In the genomic region with DNA sequence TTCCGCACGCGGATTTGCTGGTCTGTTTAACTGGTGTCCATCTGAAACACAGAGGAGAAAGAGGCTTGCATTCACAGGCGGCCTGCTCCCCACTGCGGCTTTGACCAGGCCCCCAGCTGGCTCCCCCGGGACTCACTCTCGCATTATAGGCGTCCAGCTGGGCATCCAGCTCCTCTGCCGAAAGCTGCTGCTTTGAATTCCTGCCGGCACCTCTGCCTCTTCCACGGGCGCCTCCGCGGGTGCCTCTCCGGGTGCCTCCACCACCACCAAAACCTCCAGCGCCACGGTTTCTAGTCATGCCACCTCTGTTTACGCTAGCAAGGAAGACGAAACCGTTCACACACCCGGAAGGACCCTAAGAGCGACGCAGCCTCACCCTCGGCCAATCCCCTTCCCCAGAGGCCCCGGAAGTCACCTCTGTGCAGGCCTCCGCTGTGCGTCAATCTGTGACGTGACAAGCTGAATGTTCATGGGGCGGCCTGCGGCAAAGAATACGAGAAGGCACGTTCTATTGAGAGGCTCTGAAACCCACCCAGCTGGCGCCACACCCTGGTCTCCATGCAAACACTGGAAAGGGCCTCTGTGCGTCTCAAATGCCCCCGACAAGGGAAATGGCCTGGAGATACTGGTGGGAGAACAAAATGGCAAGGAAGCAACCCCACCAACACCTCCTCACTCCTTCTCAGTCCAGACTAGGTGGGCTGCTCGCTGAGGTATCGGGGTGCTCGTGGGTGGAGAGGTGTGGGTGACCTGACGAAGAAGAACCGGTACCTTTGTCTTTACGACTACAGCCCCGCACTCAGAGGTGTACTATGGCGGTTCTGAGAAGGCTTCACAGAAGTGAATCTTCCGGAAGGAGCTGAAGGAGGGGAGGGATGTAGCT, we compare ENCODE assay signal across 14 cellular contexts. TPM values are rescaled to one million over a fixed set of nuclear protein-coding genes. Genes with fewer than 3 reads are reported as not detected.
DNase-seq lines count a peak whose midpoint lies in the region; ATAC-seq and TF ChIP-seq lines count a peak whose summit lies in the region.
"Had no signal": no experiment of that assay in that cellular context is flagged by ENCODE, and none has a peak within 500 bp of the region (broad histone marks: within the 10 kb centered on the region; RNA-seq: fewer than 3 reads in every experiment).

No MANE protein-coding gene starts in this region.

- no peak overlapping the region for H2AFZ ChIP-seq in GM23338
- H2AFZ ChIP-seq in neural progenitor cell (replicated peaks), result no peak overlapping the region

- DNase-seq in CD4-positive, alpha-beta memory T cell, result peak in 1 of 5 donors; percentile 11
- DNase-seq in GM23338 (ENCODE audit: low spot score) (no peak), neural progenitor cell (ENCODE audit: low spot score) (no peak), NCI-H1417 treated with DMSO at 0.1 percent for 48 hours (lab: John Stamatoyannopoulos, UW) (no peak), NAMALWA (ENCODE audit: low spot score) (no peak)
- no peak for DNase-seq in activated naive CD8-positive, alpha-beta T cell treated with anti-CD3 and anti-CD28 coated beads, Interleukin-2, amount 10 ng/mL, durations not matched to agents 7 days and 5 days
- DNase-seq: GOT3; NCI-H146; NCI-H446 treated with DMSO at 0.1 percent for 48 hours; retina; stimulated activated CD4-positive, alpha-beta T cell treated with anti-CD3 and anti-CD28 coated beads, Interleukin-1b, Interleukin-23, amount 100 ng/mL, for 48 hours; stimulated activated CD8-positive, alpha-beta memory T cell treated with anti-CD3 and anti-CD28 coated beads, Interleukin-4, amount 100 ng/mL, for 48 hours had no signal

- H3K4me3 ChIP-seq in CD4-positive, alpha-beta memory T cell (ENCODE audit: low read length in 2 of 2), result no peak overlapping the region
- H3K4me3 ChIP-seq in GM23338 (no peak overlapping the region), neural progenitor cell (no peak overlapping the region)

- H3K4me2 ChIP-seq in GM23338, result no peak overlapping the region
- no peak overlapping the region for H3K4me2 ChIP-seq in neural progenitor cell

- H4K20me1 ChIP-seq in GM23338 (replicated peaks; ENCODE audit: insufficient read depth) (peaks cover 14% of the 10 kb centered on the region; the same call in 1 of the 2 replicates), neural progenitor cell (ENCODE audit: low read depth) (peaks cover 22% of the 10 kb centered on the region)

- TF ChIP-seq CTCF in GM23338 (conservative IDR thresholded peaks at IDR 0.05; ENCODE audit: low read depth in 2 of 2), result no peak
- TF ChIP-seq CTCF in neural progenitor cell (IDR thresholded peaks at IDR 0.05), result no peak

- peaks cover 0 to 2% (median 0%) of the 10 kb centered on the region in 8 donors for H3K9me3 Mint-ChIP-seq in CD4-positive, alpha-beta memory T cell
- H3K9me3 Mint-ChIP-seq in GM23338 (no peaks in the 10 kb centered on the region), neural progenitor cell (no peaks in the 10 kb centered on the region)
- H3K9me3 Mint-ChIP-seq in activated naive CD8-positive, alpha-beta T cell treated with anti-CD3 and anti-CD28 coated beads, Interleukin-2, amount 10 ng/mL, durations not matched to agents 7 days and 5 days, result no peaks in the 10 kb centered on the region

- H3K9me2 ChIP-seq in GM23338 (ENCODE audit: insufficient read depth), result no peaks in the 10 kb centered on the region

- H3K4me1 ChIP-seq in CD4-positive, alpha-beta memory T cell (ENCODE audit: insufficient read depth, low read length), result peaks cover 20% of the 10 kb centered on the region
- peaks cover 8% of the 10 kb centered on the region; the same call in 1 of the 2 replicates for H3K4me1 ChIP-seq in GM23338 (ENCODE audit: insufficient read depth)
- peaks cover 7% of the 10 kb centered on the region for H3K4me1 ChIP-seq in neural progenitor cell

- no peaks in the 10 kb centered on the region for H3K27me3 ChIP-seq in CD4-positive, alpha-beta memory T cell (ENCODE audit: insufficient read depth, low read length)
- H3K27me3 ChIP-seq in GM23338 (ENCODE audit: insufficient read depth) (no peaks in the 10 kb centered on the region), neural progenitor cell (no peaks in the 10 kb centered on the region)

- POLR2A ChIA-PET in CD4-positive, alpha-beta memory T cell (lab: Charles Lee; ENCODE audit: partially characterized antibody), result interaction anchor here (3.7 kb wide), 1 partner anchor 19 kb away, joined by 15 read pairs; a partner anchor contains a TSS
- POLR2A ChIA-PET in activated naive CD8-positive, alpha-beta T cell treated with anti-CD3 and anti-CD28 coated beads, Interleukin-2, amount 10 ng/mL, durations not matched to agents 7 days and 5 days (lab: Charles Lee), result interaction anchor here (0.6 kb wide), 1 partner anchor 11 kb away, joined by 5 read pairs; no protein-coding TSS in a partner anchor

- peaks cover 22 to 54% of the 10 kb centered on the region in 2 donors for H3K36me3 Mint-ChIP-seq in CD4-positive, alpha-beta memory T cell
- H3K36me3 Mint-ChIP-seq in GM23338 (ENCODE audit: low read depth) (peaks cover 73% of the 10 kb centered on the region), neural progenitor cell (peaks cover 24% of the 10 kb centered on the region)
- H3K36me3 Mint-ChIP-seq in activated naive CD8-positive, alpha-beta T cell treated with anti-CD3 and anti-CD28 coated beads, Interleukin-2, amount 10 ng/mL, durations not matched to agents 7 days and 5 days, result peaks cover 39% of the 10 kb centered on the region

- CTCF ChIA-PET in CD4-positive, alpha-beta memory T cell (lab: Charles Lee; ENCODE audit: partially characterized antibody), result no interaction called here

- H3K27ac Mint-ChIP-seq in CD4-positive, alpha-beta memory T cell, result peak overlapping the region in 5 of 7 donors; percentile 29 to 89 (median 68)
- no peak overlapping the region; the same call in 1 of the 2 replicates for H3K27ac Mint-ChIP-seq in GM23338
- peak overlapping the region; percentile 83 for H3K27ac Mint-ChIP-seq in activated naive CD8-positive, alpha-beta T cell treated with anti-CD3 and anti-CD28 coated beads, Interleukin-2, amount 10 ng/mL, durations not matched to agents 7 days and 5 days
- H3K27ac Mint-ChIP-seq in neural progenitor cell, result no peak overlapping the region

- H3K4me3 Mint-ChIP-seq in CD4-positive, alpha-beta memory T cell, result peak overlapping the region in 6 of 8 donors; percentile 8 to 72 (median 43)
- H3K4me3 Mint-ChIP-seq in GM23338 (peak overlapping the region; percentile 91), neural progenitor cell (peak overlapping the region; percentile 92)
- peak overlapping the region; percentile 54 for H3K4me3 Mint-ChIP-seq in activated naive CD8-positive, alpha-beta T cell treated with anti-CD3 and anti-CD28 coated beads, Interleukin-2, amount 10 ng/mL, durations not matched to agents 7 days and 5 days

- H3K4me1 Mint-ChIP-seq in CD4-positive, alpha-beta memory T cell, result peaks cover 7 to 38% (median 19%) of the 10 kb centered on the region in 4 donors
- H3K4me1 Mint-ChIP-seq in GM23338 (peaks cover 4% of the 10 kb centered on the region; the same call in 1 of the 3 replicates), neural progenitor cell (peaks cover 16% of the 10 kb centered on the region)
- H3K4me1 Mint-ChIP-seq in activated naive CD8-positive, alpha-beta T cell treated with anti-CD3 and anti-CD28 coated beads, Interleukin-2, amount 10 ng/mL, durations not matched to agents 7 days and 5 days, result peaks cover 11% of the 10 kb centered on the region

- no peak overlapping the region for H3K9ac ChIP-seq in neural progenitor cell

- no peak overlapping the region for H3K27ac ChIP-seq in CD4-positive, alpha-beta memory T cell (ENCODE audit: low read depth, low read length)
- H3K27ac ChIP-seq in GM23338 (ENCODE audit: low read depth), result no peak overlapping the region
- H3K27ac ChIP-seq in neural progenitor cell, result no peak overlapping the region

- peaks cover 41% of the 10 kb centered on the region for H3K36me3 ChIP-seq in CD4-positive, alpha-beta memory T cell (ENCODE audit: insufficient read depth, low read length)
- H3K36me3 ChIP-seq in GM23338 (ENCODE audit: insufficient read depth) (peaks cover 29% of the 10 kb centered on the region), neural progenitor cell (peaks cover 12% of the 10 kb centered on the region)

- H3K79me2 ChIP-seq in GM23338 (replicated peaks; ENCODE audit: insufficient read depth) (peaks cover 54% of the 10 kb centered on the region), neural progenitor cell (ENCODE audit: low read depth) (peaks cover 57% of the 10 kb centered on the region)

- intact Hi-C loops in CD4-positive, alpha-beta memory T cell (cut with micrococcal nuclease), result no loop called here

- H3F3A ChIP-seq in GM23338 (replicated peaks; ENCODE audit: low read depth), result peaks cover 24% of the 10 kb centered on the region
- peaks cover 30% of the 10 kb centered on the region for H3F3A ChIP-seq in neural progenitor cell (ENCODE audit: low read depth)

- H3K27me3 Mint-ChIP-seq in CD4-positive, alpha-beta memory T cell, result no peaks in the 10 kb centered on the region
- H3K27me3 Mint-ChIP-seq in GM23338 (ENCODE audit: insufficient read depth, low read depth, poor library complexity) (peaks cover 31% of the 10 kb centered on the region), neural progenitor cell (ENCODE audit: insufficient read depth, low read depth) (peaks cover 7% of the 10 kb centered on the region)
- no peaks in the 10 kb centered on the region for H3K27me3 Mint-ChIP-seq in activated naive CD8-positive, alpha-beta T cell treated with anti-CD3 and anti-CD28 coated beads, Interleukin-2, amount 10 ng/mL, durations not matched to agents 7 days and 5 days

- no peaks in the 10 kb centered on the region for H3K9me3 ChIP-seq in CD4-positive, alpha-beta memory T cell (ENCODE audit: control insufficient read depth in 1 of 2, low read length in 2 of 2)
- H3K9me3 ChIP-seq in neural progenitor cell (ENCODE audit: low read depth), result no peaks in the 10 kb centered on the region

- no peak for ATAC-seq in GM23338
- ATAC-seq in activated naive CD8-positive, alpha-beta T cell treated with anti-CD3 and anti-CD28 coated beads, Interleukin-2, amount 10 ng/mL, durations not matched to agents 7 days and 5 days (ENCODE audit: low read depth), result no peak
- no peak for ATAC-seq in HG02642 (IDR thresholded peaks at IDR 0.05; ENCODE audit: poor library complexity, unreplicated experiment)
- ATAC-seq: activated CD4-positive, CD25-positive, alpha-beta regulatory T cell treated with anti-CD3 and anti-CD28 coated beads, Interleukin-2, amount 50 U/mL, for 24 hours had no signal

RNA-seq across cellular contexts. Expression of a gene that starts 3.0 kb away (rescaled TPM):
- total RNA-seq in CD4-positive, alpha-beta memory T cell, result 10 to 100 TPM; 47.2 to 47.7 TPM
- 10 to 100 TPM; 23.3 to 50.8 TPM for polyA plus RNA-seq in CD4-positive, alpha-beta memory T cell
- total RNA-seq in GM23338 (2014; rRNA removed; shearing (Covaris generic)), result 236 TPM in 2 replicates
- 36.5 and 54.3 TPM in 2 replicates for polyA plus RNA-seq in GM23338 (2016; fragmentation: Nextera tagmentation; extraction: Ambion mirVana)
- total RNA-seq in activated naive CD8-positive, alpha-beta T cell treated with anti-CD3 and anti-CD28 coated beads, Interleukin-2, amount 10 ng/mL, durations not matched to agents 7 days and 5 days, result 100 to 1,000 TPM; 135 to 152 TPM
- total RNA-seq in neural progenitor cell (ENCODE audit: low replicate concordance), result 140 and 156 TPM in 2 replicates

RNA-seq across cellular contexts. Expression of a gene that starts 3.2 kb away (rescaled TPM):
- total RNA-seq in CD4-positive, alpha-beta memory T cell, result 10 to 100 TPM; 53.8 to 57.0 TPM
- 100 to 1,000 TPM; 262 to 267 TPM for polyA plus RNA-seq in CD4-positive, alpha-beta memory T cell
- total RNA-seq in GM23338 (2014; rRNA removed; shearing (Covaris generic)), result 149 and 188 TPM in 2 replicates
- polyA plus RNA-seq in GM23338 (2016; fragmentation: Nextera tagmentation; extraction: Ambion mirVana), result 498 and 517 TPM in 2 replicates
- total RNA-seq in activated naive CD8-positive, alpha-beta T cell treated with anti-CD3 and anti-CD28 coated beads, Interleukin-2, amount 10 ng/mL, durations not matched to agents 7 days and 5 days, result 100 to 1,000 TPM; 102 to 106 TPM
- 100 and 220 TPM in 2 replicates for total RNA-seq in neural progenitor cell (ENCODE audit: low replicate concordance)

RNA-seq across cellular contexts. Expression of a gene that starts 13.7 kb away (rescaled TPM):
- total RNA-seq in CD4-positive, alpha-beta memory T cell, result under 1 TPM; 0.61 to 0.79 TPM
- polyA plus RNA-seq in CD4-positive, alpha-beta memory T cell, result not detected
- total RNA-seq in GM23338 (2014; rRNA removed; shearing (Covaris generic)), result 0.93 and 3.8 TPM in 2 replicates
- polyA plus RNA-seq in GM23338 (2016; fragmentation: Nextera tagmentation; extraction: Ambion mirVana), result 2.7 and 3.6 TPM in 2 replicates
- total RNA-seq in activated naive CD8-positive, alpha-beta T cell treated with anti-CD3 and anti-CD28 coated beads, Interleukin-2, amount 10 ng/mL, durations not matched to agents 7 days and 5 days, result 1 to 10 TPM in 1 of 2 experiments, under 1 TPM in 1; 0.47 to 1.0 TPM
- total RNA-seq in neural progenitor cell (ENCODE audit: low replicate concordance), result 2.8 TPM in 1 of 2 replicates, not detected in the other

RNA-seq across cellular contexts. Expression of a gene that starts 17.2 kb away (rescaled TPM):
- total RNA-seq in CD4-positive, alpha-beta memory T cell, result 100 to 1,000 TPM; 380 to 382 TPM
- 100 to 1,000 TPM in 1 of 2 donors, 10 to 100 TPM in 1; 84.8 to 205 TPM for polyA plus RNA-seq in CD4-positive, alpha-beta memory T cell
- total RNA-seq in GM23338 (2014; rRNA removed; shearing (Covaris generic)), result 80.1 and 125 TPM in 2 replicates
- 140 and 152 TPM in 2 replicates for polyA plus RNA-seq in GM23338 (2016; fragmentation: Nextera tagmentation; extraction: Ambion mirVana)
- 100 to 1,000 TPM; 538 to 539 TPM for total RNA-seq in activated naive CD8-positive, alpha-beta T cell treated with anti-CD3 and anti-CD28 coated beads, Interleukin-2, amount 10 ng/mL, durations not matched to agents 7 days and 5 days
- total RNA-seq in neural progenitor cell (ENCODE audit: low replicate concordance), result 25.1 and 47.9 TPM in 2 replicates

RNA-seq across cellular contexts. Expression of a gene that starts 22.9 kb away (rescaled TPM):
- 10 to 100 TPM; 43.5 to 48.3 TPM for total RNA-seq in CD4-positive, alpha-beta memory T cell
- 10 to 100 TPM; 27.8 to 30.3 TPM for polyA plus RNA-seq in CD4-positive, alpha-beta memory T cell
- 65.2 and 82.9 TPM in 2 replicates for total RNA-seq in GM23338 (2014; rRNA removed; shearing (Covaris generic))
- polyA plus RNA-seq in GM23338 (2016; fragmentation: Nextera tagmentation; extraction: Ambion mirVana), result 50.9 and 51.6 TPM in 2 replicates
- total RNA-seq in activated naive CD8-positive, alpha-beta T cell treated with anti-CD3 and anti-CD28 coated beads, Interleukin-2, amount 10 ng/mL, durations not matched to agents 7 days and 5 days, result 10 to 100 TPM; 39.3 to 44.5 TPM
- total RNA-seq in neural progenitor cell (ENCODE audit: low replicate concordance), result 6.8 and 17.0 TPM in 2 replicates

Comparison
In these comparisons a context has a peak if more than half of its experiments do, and no peak if none do; other contexts are left out.
1. H3K27ac Mint-ChIP-seq: peak in CD4-positive, alpha-beta memory T cell (5 of 7) and activated naive CD8-positive, alpha-beta T cell treated with anti-CD3 and anti-CD28 coated beads, Interleukin-2, amount 10 ng/mL, durations not matched to agents 7 days and 5 days (single experiment); none in GM23338 (single experiment) and neural progenitor cell (single experiment).
2. Peak in every context shown above with its lines, with median percentiles within 50 percentile points of each other: H3K4me3 Mint-ChIP-seq.